In the genomic region with DNA sequence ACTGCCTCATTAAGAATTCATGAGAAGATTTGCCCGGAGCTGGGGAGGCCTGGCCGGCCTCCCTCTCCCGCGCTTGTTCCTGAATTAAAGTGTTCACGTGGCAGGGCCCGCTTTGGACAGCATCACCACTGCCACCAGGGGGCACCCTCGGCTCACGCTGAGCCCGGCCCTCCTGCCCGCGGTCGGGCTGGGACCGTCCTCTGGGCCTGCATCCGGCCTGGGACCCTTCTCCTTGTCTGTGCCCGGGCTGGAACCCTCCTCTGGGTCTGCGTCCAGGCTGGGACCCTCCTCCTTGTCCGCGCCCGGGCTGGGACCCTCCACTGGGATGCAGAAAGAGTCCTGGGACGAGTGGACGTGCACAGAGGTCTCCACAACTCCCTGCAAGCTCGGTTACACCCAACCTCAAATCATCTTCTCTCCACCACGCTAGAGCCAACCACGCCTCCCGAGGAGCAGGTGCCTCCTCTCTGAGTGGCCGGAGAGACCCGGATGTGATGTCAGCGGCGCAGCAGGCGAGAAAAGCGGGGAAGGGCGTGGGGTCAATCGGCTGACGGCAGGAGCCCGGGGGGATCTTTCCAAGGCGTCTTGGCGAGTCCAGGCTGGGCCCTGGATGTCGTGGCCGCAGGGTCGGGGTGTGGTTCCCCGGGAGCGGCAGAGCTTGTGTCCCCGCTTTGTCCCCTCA, we compare ENCODE assay signal across 8 cellular contexts.
A peak's percentile ranks its signal among the peaks of the same experiment; 100 is the strongest.
DNase-seq lines count a peak whose midpoint lies in the region; ATAC-seq and TF ChIP-seq lines count a peak whose summit lies in the region.

No MANE protein-coding gene starts in this region.

- CTCF ChIA-PET in GM10248 (lab: Yijun Ruan, JAX), result interaction anchor here (1.2 kb wide), 1 partner anchor 12 kb away, joined by 3 read pairs; no protein-coding TSS in a partner anchor

- DNase-seq in GM10248 (ENCODE audit: extremely low spot score), result peak; percentile 48
- peak; percentile 66 for DNase-seq in KBM-7
- DNase-seq in T-helper 2 cell, result peak in 4 of 5 experiments; percentile 12 to 47 (median 24)
- peak in 45 of 58 donors; percentile 10 to 79 (median 37) for DNase-seq in anterior cingulate cortex (lab: John Stamatoyannopoulos, UW)
- peak; percentile 80 for DNase-seq in islet precursor cell
- peak; percentile 16 for DNase-seq in stimulated activated CD4-positive, alpha-beta T cell treated with anti-CD3 and anti-CD28 coated beads, Interleukin-2, amount 100 ng/mL, for 4 hours (ENCODE audit: low read depth)

- POLR2A ChIA-PET in GM10248 (lab: Yijun Ruan, JAX), result no interaction called here

- TF ChIP-seq CTCF in GM10248 (IDR thresholded peaks at IDR 0.05; ENCODE audit: control extremely low read depth, extremely low read depth, low read depth, missing control alignments), result peak; percentile 53

- in situ Hi-C loops in KBM-7 (cut with MboI; ENCODE audit: low pct_unique_long_range_greater_than_20kb, low sequenced_read_pairs), result loop anchor here (25.0 kb wide), 1 partner anchor 517 kb away; no protein-coding TSS in a partner anchor

- ATAC-seq in HG02623 (IDR thresholded peaks at IDR 0.05; ENCODE audit: unreplicated experiment) (no peak), GM19395 (IDR thresholded peaks at IDR 0.05; ENCODE audit: unreplicated experiment) (no peak)

Comparison
In these comparisons a context has a peak if more than half of its experiments do, and no peak if none do; other contexts are left out.
1. DNase-seq: peak in every context shown above with its lines; median percentile 80 in islet precursor cell; 66 in KBM-7; 48 in GM10248; 37 in anterior cingulate cortex; 24 in T-helper 2 cell; 16 in stimulated activated CD4-positive, alpha-beta T cell treated with anti-CD3 and anti-CD28 coated beads, Interleukin-2, amount 100 ng/mL, for 4 hours.